20 cellular contexts compared by ENCODE assay signal in the genomic region with DNA sequence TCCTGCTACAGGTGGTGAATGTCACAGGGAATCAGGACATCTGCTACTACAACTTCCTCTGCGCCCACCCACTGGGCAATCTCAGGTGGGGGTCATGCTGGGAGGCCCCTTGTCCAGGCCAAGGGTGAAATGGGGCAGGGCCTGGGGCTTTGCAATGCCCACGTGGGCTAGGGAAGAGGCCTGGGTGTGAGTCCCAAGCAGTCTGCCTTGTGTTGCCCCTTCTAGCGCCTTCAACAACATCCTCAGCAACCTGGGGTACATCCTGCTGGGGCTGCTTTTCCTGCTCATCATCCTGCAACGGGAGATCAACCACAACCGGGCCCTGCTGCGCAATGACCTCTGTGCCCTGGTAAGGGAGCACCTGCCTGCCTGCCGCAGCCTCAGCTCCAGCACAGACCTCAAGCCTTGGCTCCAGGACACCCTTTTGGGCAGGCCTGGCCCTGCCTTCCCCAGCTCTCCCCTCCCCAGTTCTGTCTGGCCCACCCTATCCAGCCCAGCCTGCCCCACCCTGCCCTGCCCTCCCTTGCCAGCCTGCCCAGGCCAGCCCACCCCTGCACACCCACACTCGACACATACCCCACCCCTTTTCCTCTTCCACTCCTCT. TPM values are rescaled to one million over a fixed set of nuclear protein-coding genes. Genes with fewer than 3 reads are reported as not detected.
DNase-seq lines count a peak whose midpoint lies in the region; ATAC-seq, FAIRE-seq and TF ChIP-seq lines count a peak whose summit lies in the region.
"Had no signal": no experiment of that assay in that cellular context is flagged by ENCODE, and none has a peak within 500 bp of the region (broad histone marks: within the 10 kb centered on the region; RNA-seq: fewer than 3 reads in every experiment).

No MANE protein-coding gene starts in this region.

- H3K9me3 ChIP-seq in endodermal cell (ENCODE audit: control insufficient read depth, low read length): no peaks in the 10 kb centered on the region
- H3K9me3 ChIP-seq in T-helper 17 cell (ENCODE audit: control insufficient read depth, low read length, poor library complexity, severe bottlenecking): no peaks in the 10 kb centered on the region
- H3K9me3 ChIP-seq: A549, vagina had no signal

- H3K27me3 Mint-ChIP-seq in endodermal cell (ENCODE audit: insufficient read depth) (no peaks in the 10 kb centered on the region), T-helper 17 cell (no peaks in the 10 kb centered on the region)
- H3K27me3 Mint-ChIP-seq in stimulated activated naive B cell treated with anti-CD40 and anti-IgM and Interleukin-4, amounts not matched to agents 10 μg/mL and 1 μg/mL and 100 μg/mL, for 72 hours: no peaks in the 10 kb centered on the region
- H3K27me3 Mint-ChIP-seq: activated naive CD8-positive, alpha-beta T cell; CD8-positive, alpha-beta memory T cell had no signal

- H3K36me3 ChIP-seq in endodermal cell (ENCODE audit: control insufficient read depth, insufficient read depth, low read length): peaks cover 10% of the 10 kb centered on the region

- H3K27ac ChIP-seq in endodermal cell (ENCODE audit: low read depth, low read length): no peak overlapping the region
- H3K27ac ChIP-seq: A549, brain microvascular endothelial cell, dorsolateral prefrontal cortex, vagina had no signal

- H3K4me3 Mint-ChIP-seq in endodermal cell (no peak overlapping the region), T-helper 17 cell (no peak overlapping the region)
- peak overlapping the region; percentile 17 to 66 for H3K4me3 Mint-ChIP-seq in stimulated activated naive B cell treated with anti-CD40 and anti-IgM and Interleukin-4, amounts not matched to agents 10 μg/mL and 1 μg/mL and 100 μg/mL, for 72 hours
- H3K4me3 Mint-ChIP-seq: activated naive CD8-positive, alpha-beta T cell; CD8-positive, alpha-beta memory T cell; immature natural killer cell had no signal

- H3K9ac ChIP-seq in endodermal cell (ENCODE audit: extremely low read depth, low read length, poor library complexity, severe bottlenecking): no peak overlapping the region

- no peak for TF ChIP-seq CTCF in NB4 (IDR thresholded peaks at IDR 0.05; ENCODE audit: low read depth, low read length)
- TF ChIP-seq CTCF in endodermal cell (conservative IDR thresholded peaks at IDR 0.05): no peak

- no peak for TF ChIP-seq POLR2A in NB4 (IDR thresholded peaks at IDR 0.05; ENCODE audit: extremely low read depth, insufficient read length)

- 92 to 95% methylated on average over 7 to 8 of the region's 8 CpGs for WGBS in endodermal cell (ENCODE audit: insufficient coverage in 1 of 2, insufficient read length in 1 of 2), 2 experiments

- H3K27ac Mint-ChIP-seq in endodermal cell: no peak overlapping the region
- H3K27ac Mint-ChIP-seq in stimulated activated naive B cell treated with anti-CD40 and anti-IgM and Interleukin-4, amounts not matched to agents 10 μg/mL and 1 μg/mL and 100 μg/mL, for 72 hours: peak overlapping the region; percentile 96
- H3K27ac Mint-ChIP-seq in T-helper 17 cell: no peak overlapping the region
- H3K27ac Mint-ChIP-seq: immature natural killer cell had no signal

- H3K4me1 Mint-ChIP-seq in endodermal cell (no peaks in the 10 kb centered on the region), T-helper 17 cell (peaks cover 5% of the 10 kb centered on the region)
- H3K4me1 Mint-ChIP-seq in stimulated activated naive B cell treated with anti-CD40 and anti-IgM and Interleukin-4, amounts not matched to agents 10 μg/mL and 1 μg/mL and 100 μg/mL, for 72 hours: peaks cover 49 to 77% of the 10 kb centered on the region in 2 donors
- H3K4me1 Mint-ChIP-seq: immature natural killer cell had no signal

- FAIRE-seq in HTR-8/SVneo (lab: Jason Lieb, UNC): no peak
- FAIRE-seq: A549, TTC549 had no signal

- H3K4me1 ChIP-seq in endodermal cell (ENCODE audit: control insufficient read depth, insufficient read depth, low read length): no peaks in the 10 kb centered on the region
- H3K4me1 ChIP-seq: A549, vagina had no signal

- H3K27me3 ChIP-seq in endodermal cell (ENCODE audit: control insufficient read depth, insufficient read depth, low read length, poor library complexity, severe bottlenecking): no peaks in the 10 kb centered on the region
- H3K27me3 ChIP-seq: brain microvascular endothelial cell, dorsolateral prefrontal cortex, vagina had no signal

- peaks cover 27% of the 10 kb centered on the region for H3K36me3 Mint-ChIP-seq in endodermal cell (ENCODE audit: low read depth)
- peaks cover 61 to 77% of the 10 kb centered on the region in 2 donors for H3K36me3 Mint-ChIP-seq in stimulated activated naive B cell treated with anti-CD40 and anti-IgM and Interleukin-4, amounts not matched to agents 10 μg/mL and 1 μg/mL and 100 μg/mL, for 72 hours
- no peaks in the 10 kb centered on the region for H3K36me3 Mint-ChIP-seq in T-helper 17 cell (ENCODE audit: low read depth)
- H3K36me3 Mint-ChIP-seq: activated naive CD8-positive, alpha-beta T cell had no signal

- DNase-seq in activated effector memory CD4-positive, alpha-beta T cell treated with anti-CD3 and anti-CD28 coated beads, Interleukin-2, amount 50 U/mL, for 16 hours: peak; percentile 47
- no peak for DNase-seq in activated effector memory CD4-positive, alpha-beta T cell treated with Interleukin-2 at 50 U/mL for 16 hours
- DNase-seq in NB4 (ENCODE audit: low read depth): peak; percentile 25
- DNase-seq in endodermal cell: peak; percentile 43
- DNase-seq in stimulated activated naive B cell treated with anti-CD40 and anti-IgM and Interleukin-4, amounts not matched to agents 10 μg/mL and 1 μg/mL and 100 μg/mL, for 72 hours: no peak
- DNase-seq in mucosa of gallbladder (ENCODE audit: low spot score): no peak
- DNase-seq in T-helper 17 cell: no peak
- DNase-seq in HTR-8/SVneo (ENCODE audit: insufficient read length, low spot score): no peak
- DNase-seq: activated CD4-positive, alpha-beta T cell treated with anti-CD3 and anti-CD28 coated beads, Interleukin-2, amount 50 U/mL, for 1 hour; brain microvascular endothelial cell; immature natural killer cell; mesenchymal stem cell; NCI-H1105 treated with DMSO at 0.1 percent for 48 hours; NCI-H526 had no signal

- H3K9me3 Mint-ChIP-seq in endodermal cell: no peaks in the 10 kb centered on the region
- no peaks in the 10 kb centered on the region for H3K9me3 Mint-ChIP-seq in stimulated activated naive B cell treated with anti-CD40 and anti-IgM and Interleukin-4, amounts not matched to agents 10 μg/mL and 1 μg/mL and 100 μg/mL, for 72 hours
- H3K9me3 Mint-ChIP-seq: CD8-positive, alpha-beta memory T cell; immature natural killer cell had no signal

- H3K4me3 ChIP-seq in NB4 (ENCODE audit: low read depth, low read length): no peak overlapping the region
- H3K4me3 ChIP-seq in endodermal cell (ENCODE audit: low read length): no peak overlapping the region
- H3K4me3 ChIP-seq: A549, dorsolateral prefrontal cortex, vagina had no signal

- peak; percentile 10 to 13 for ATAC-seq in stimulated activated naive B cell treated with anti-CD40 and anti-IgM and Interleukin-4, amounts not matched to agents 10 μg/mL and 1 μg/mL and 100 μg/mL, for 72 hours (replicated peaks)
- ATAC-seq in T-helper 17 cell: no peak
- ATAC-seq: A549 had no signal

RNA-seq across cellular contexts. Expression of gene TAGLN, which starts 9.1 kb away (rescaled TPM):
- total RNA-seq in endodermal cell: 100 to 1,000 TPM; 228 to 412 TPM
- polyA plus RNA-seq in endodermal cell (2013, experiment 1 of 2): 375 TPM
- polyA plus RNA-seq in endodermal cell (2013, experiment 2 of 2): 542 TPM
- total RNA-seq in mucosa of gallbladder: 2,517 TPM
- 1 to 10 TPM; 8.7 to 9.6 TPM for total RNA-seq in T-helper 17 cell

RNA-seq across cellular contexts. Expression of gene SIDT2, which starts 11.5 kb away (rescaled TPM):
- 10 to 100 TPM; 39.3 to 43.0 TPM for total RNA-seq in endodermal cell
- 23.7 TPM for polyA plus RNA-seq in endodermal cell (2013, experiment 1 of 2)
- polyA plus RNA-seq in endodermal cell (2013, experiment 2 of 2): 21.9 TPM
- 72.9 TPM for total RNA-seq in mucosa of gallbladder
- total RNA-seq in T-helper 17 cell: 100 to 1,000 TPM; 106 to 118 TPM

RNA-seq across cellular contexts. Expression of gene PCSK7, which starts 41.8 kb away (rescaled TPM):
- 10 to 100 TPM; 56.5 to 58.6 TPM for total RNA-seq in endodermal cell
- 27.4 TPM for polyA plus RNA-seq in endodermal cell (2013, experiment 1 of 2)
- polyA plus RNA-seq in endodermal cell (2013, experiment 2 of 2): 21.1 TPM
- total RNA-seq in mucosa of gallbladder: 67.0 TPM
- 100 to 1,000 TPM; 312 to 355 TPM for total RNA-seq in T-helper 17 cell

RNA-seq across cellular contexts. Expression of gene RNF214, which starts 42.4 kb away (rescaled TPM):
- total RNA-seq in endodermal cell: 10 to 100 TPM; 46.4 to 51.1 TPM
- 35.7 TPM for polyA plus RNA-seq in endodermal cell (2013, experiment 1 of 2)
- 37.2 TPM for polyA plus RNA-seq in endodermal cell (2013, experiment 2 of 2)
- 30.5 TPM for total RNA-seq in mucosa of gallbladder
- total RNA-seq in T-helper 17 cell: 10 to 100 TPM; 20.1 to 24.4 TPM

RNA-seq across cellular contexts. Expression of gene PAFAH1B2, which starts 46.0 kb away (rescaled TPM):
- total RNA-seq in endodermal cell: 100 to 1,000 TPM; 114 to 115 TPM
- 70.0 TPM for polyA plus RNA-seq in endodermal cell (2013, experiment 1 of 2)
- 63.5 TPM for polyA plus RNA-seq in endodermal cell (2013, experiment 2 of 2)
- total RNA-seq in mucosa of gallbladder: 73.9 TPM
- 10 to 100 TPM; 31.1 to 43.4 TPM for total RNA-seq in T-helper 17 cell

Comparison
In these comparisons a context has a peak if more than half of its experiments do, and no peak if none do; other contexts are left out.
1. DNase-seq: peak in activated effector memory CD4-positive, alpha-beta T cell treated with anti-CD3 and anti-CD28 coated beads, Interleukin-2, amount 50 U/mL, for 16 hours (single experiment), NB4 (single experiment) and endodermal cell (single experiment); none in activated effector memory CD4-positive, alpha-beta T cell treated with Interleukin-2 at 50 U/mL for 16 hours (single experiment), stimulated activated naive B cell treated with anti-CD40 and anti-IgM and Interleukin-4, amounts not matched to agents 10 μg/mL and 1 μg/mL and 100 μg/mL, for 72 hours (single experiment), mucosa of gallbladder (single experiment), T-helper 17 cell (0 of 3) and HTR-8/SVneo (single experiment).
2. H3K4me3 Mint-ChIP-seq: peak in stimulated activated naive B cell treated with anti-CD40 and anti-IgM and Interleukin-4, amounts not matched to agents 10 μg/mL and 1 μg/mL and 100 μg/mL, for 72 hours (2 of 2); none in endodermal cell (single experiment) and T-helper 17 cell (single experiment).
3. RNA of gene TAGLN, which starts 9.1 kb away (total RNA-seq): 2,517 TPM in mucosa of gallbladder (single experiment) and 228 to 412 TPM in endodermal cell; 8.7 to 9.6 TPM in T-helper 17 cell; every median in the first group is over 10 times any median in the second.